10 cellular contexts compared by ENCODE assay signal in the genomic region with DNA sequence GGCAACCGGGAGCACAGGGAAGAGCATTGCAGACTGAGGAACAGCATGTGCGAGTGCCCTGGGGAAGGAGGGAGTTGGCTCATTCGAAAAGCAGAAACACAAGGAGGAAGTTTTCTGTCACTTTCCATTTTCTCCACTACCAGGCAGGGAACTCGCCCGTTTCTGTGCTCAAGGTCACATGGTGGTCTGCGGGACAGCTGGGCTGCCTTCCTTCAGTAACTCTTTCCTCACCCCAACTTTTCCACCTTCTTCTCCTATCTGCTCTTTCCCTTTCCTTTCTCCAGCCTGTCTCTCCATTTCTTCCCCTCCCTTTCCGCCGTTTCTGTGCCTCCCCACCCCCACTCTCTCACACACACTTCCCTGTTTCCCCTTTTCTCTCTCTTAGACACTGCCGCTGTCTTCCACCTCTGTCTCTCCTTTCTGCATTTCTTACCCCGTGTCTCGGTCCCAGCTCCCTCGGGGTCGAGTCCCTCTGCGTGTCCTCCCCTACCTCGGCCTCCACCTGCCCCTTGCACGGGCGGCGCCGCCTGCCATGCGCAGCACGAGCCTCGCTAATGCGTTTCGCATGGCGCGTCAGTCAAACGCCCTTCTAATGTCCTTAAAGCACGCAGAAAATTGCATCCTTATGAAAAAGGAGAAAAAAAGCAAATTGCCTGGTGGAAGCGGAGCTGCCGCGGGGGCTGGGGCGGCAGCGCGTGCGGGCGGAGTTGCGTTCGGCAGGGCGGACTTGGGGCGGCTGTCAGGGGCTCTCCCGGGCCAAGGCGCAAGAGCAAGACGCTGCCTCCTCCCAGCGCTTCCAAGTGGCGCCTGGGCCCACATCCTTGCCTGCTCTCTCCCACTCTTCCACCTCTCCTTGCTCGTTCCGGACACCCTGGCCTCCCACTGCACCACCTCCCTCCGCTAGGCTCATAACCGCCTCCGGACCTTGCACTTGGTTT. TPM values are rescaled to one million over a fixed set of nuclear protein-coding genes. Genes with fewer than 3 reads are reported as not detected.
A peak's percentile ranks its signal among the peaks of the same experiment; 100 is the strongest.
DNase-seq lines count a peak whose midpoint lies in the region; ATAC-seq and TF ChIP-seq lines count a peak whose summit lies in the region.
"Had no signal": no experiment of that assay in that cellular context is flagged by ENCODE, and none has a peak within 500 bp of the region (broad histone marks: within the 10 kb centered on the region; RNA-seq: fewer than 3 reads in every experiment).

No MANE protein-coding gene starts in this region.

- no peak overlapping the region for H3K27ac ChIP-seq in duodenal mucosa (ENCODE audit: low read depth, low read length)

- TF ChIP-seq CTCF in NB4 (IDR thresholded peaks at IDR 0.05; ENCODE audit: low read depth, low read length) = no peak

- peaks cover 0 to 3% (median 0%) of the 10 kb centered on the region in 9 donors for H3K9me3 Mint-ChIP-seq in naive thymus-derived CD8-positive, alpha-beta T cell

- peaks cover 0 to 6% (median 2%) of the 10 kb centered on the region in 3 donors for H3K36me3 Mint-ChIP-seq in naive thymus-derived CD8-positive, alpha-beta T cell

- no peak overlapping the region for H3K27ac Mint-ChIP-seq in naive thymus-derived CD8-positive, alpha-beta T cell

- no peak for TF ChIP-seq POLR2A in NB4 (IDR thresholded peaks at IDR 0.05; ENCODE audit: extremely low read depth, insufficient read length)

- H3K9me3 ChIP-seq in duodenal mucosa (ENCODE audit: control insufficient read depth in 1 of 2, low read length in 2 of 2) = no peaks in the 10 kb centered on the region

- H3K9ac ChIP-seq in duodenal mucosa (ENCODE audit: low read depth in 1 of 2, low read length in 2 of 2) = no peak overlapping the region

- POLR2A ChIA-PET in naive thymus-derived CD8-positive, alpha-beta T cell (lab: Charles Lee) = no interaction called here

- peaks cover 58 to 100% (median 75%) of the 10 kb centered on the region in 5 donors for H3K27me3 Mint-ChIP-seq in naive thymus-derived CD8-positive, alpha-beta T cell

- peaks cover 10 to 11% of the 10 kb centered on the region in 2 donors for H3K4me1 ChIP-seq in duodenal mucosa (ENCODE audit: control insufficient read depth in 1 of 2, insufficient read depth in 2 of 2, low read length in 2 of 2)

- H3K4me3 Mint-ChIP-seq in naive thymus-derived CD8-positive, alpha-beta T cell = peak overlapping the region in 8 of 10 donors; percentile 34 to 69 (median 47)

- ATAC-seq in naive thymus-derived CD8-positive, alpha-beta T cell = no peak
- no peak for ATAC-seq in HG03520 (IDR thresholded peaks at IDR 0.05; ENCODE audit: unreplicated experiment)

- peaks cover 80 to 86% of the 10 kb centered on the region in 2 donors for H3K27me3 ChIP-seq in duodenal mucosa (ENCODE audit: control insufficient read depth in 1 of 2, insufficient read depth in 2 of 2, low read length in 2 of 2)

- peak overlapping the region; percentile 62 for H3K4me3 ChIP-seq in NB4 (ENCODE audit: low read depth, low read length)
- peak overlapping the region; percentile 61 to 69 for H3K4me3 ChIP-seq in duodenal mucosa (ENCODE audit: low read depth in 1 of 2, low read length in 2 of 2)

- no peaks in the 10 kb centered on the region for H3K36me3 ChIP-seq in duodenal mucosa (ENCODE audit: control insufficient read depth in 1 of 2, insufficient read depth in 2 of 2, low read length in 2 of 2)

- DNase-seq in CD1c-positive myeloid dendritic cell (ENCODE audit: extremely low spot score) (peak; percentile 64), NB4 (ENCODE audit: low read depth) (peak; percentile 60), NCI-H1694 treated with DMSO at 0.1 percent for 48 hours (lab: John Stamatoyannopoulos, UW) (no peak), NCI-H2081 treated with DMSO at 0.1 percent for 48 hours (lab: John Stamatoyannopoulos, UW) (no peak)
- no peak for DNase-seq in naive thymus-derived CD8-positive, alpha-beta T cell
- DNase-seq in activated effector memory CD4-positive, alpha-beta T cell treated with Interleukin-2 at 50 U/mL for 16 hours = no peak

- H3K4me1 Mint-ChIP-seq in naive thymus-derived CD8-positive, alpha-beta T cell = peaks cover 18 to 30% (median 27%) of the 10 kb centered on the region in 4 donors

RNA-seq across cellular contexts. Expression of a gene that starts 9.5 kb away (rescaled TPM):
- total RNA-seq in naive thymus-derived CD8-positive, alpha-beta T cell = not detected
- polyA plus RNA-seq in naive thymus-derived CD8-positive, alpha-beta T cell = not detected
- total RNA-seq: dermis microvascular lymphatic vessel endothelial cell; T-helper 1 cell treated with Interleukin-12 subunit alpha and Interleukin-12 subunit beta and Interleukin-4 antibody, amounts not matched to agents 30 ng/mL and 1 ng/mL, for 36 hours had no signal

Comparison
In these comparisons a context has a peak if more than half of its experiments do, and no peak if none do; other contexts are left out.
1. DNase-seq: peak in CD1c-positive myeloid dendritic cell (single experiment) and NB4 (single experiment); none in naive thymus-derived CD8-positive, alpha-beta T cell (0 of 10), activated effector memory CD4-positive, alpha-beta T cell treated with Interleukin-2 at 50 U/mL for 16 hours (single experiment), NCI-H1694 treated with DMSO at 0.1 percent for 48 hours (single experiment) and NCI-H2081 treated with DMSO at 0.1 percent for 48 hours (single experiment).